ENCODE assay signal across 1 cellular context in the genomic region with DNA sequence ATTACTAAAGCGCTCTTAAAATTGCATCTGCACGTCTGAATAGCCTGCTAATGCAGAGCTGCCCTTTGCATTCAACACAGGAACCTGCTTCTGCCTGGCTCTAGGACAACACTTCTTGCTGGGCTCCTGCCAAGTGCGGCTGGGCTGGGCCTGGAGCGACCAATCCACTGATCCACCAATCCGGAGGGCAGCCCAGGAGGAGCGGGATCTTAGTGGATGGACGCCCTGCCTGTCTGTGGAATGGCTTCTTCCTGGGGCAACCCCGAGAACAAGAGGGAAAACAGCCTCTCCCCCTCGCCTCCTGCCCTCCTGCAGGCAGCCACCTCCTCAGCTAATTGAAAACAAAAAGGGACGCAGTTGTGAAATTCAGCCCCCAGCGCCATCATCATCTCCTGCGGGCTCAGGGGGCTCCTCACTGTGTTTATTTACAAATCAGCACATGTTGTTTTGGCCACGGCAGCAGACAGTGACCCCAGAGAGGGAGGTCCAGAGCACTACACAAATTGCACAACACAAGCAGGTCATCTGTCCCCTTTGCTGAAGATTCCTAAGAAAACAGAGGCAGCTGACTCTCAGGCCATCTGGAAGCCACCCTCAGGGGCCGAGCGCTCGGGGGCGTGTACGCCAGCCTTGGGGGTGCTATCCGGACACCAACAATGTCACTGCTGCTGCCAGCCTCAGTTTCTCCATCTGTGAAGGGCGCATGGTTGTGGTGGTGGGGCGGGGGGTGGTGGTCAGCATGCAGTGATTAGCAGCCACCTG.
A peak's percentile ranks its signal among the peaks of the same experiment; 100 is the strongest.
TF ChIP-seq lines count a peak whose summit lies in the region.

No MANE protein-coding gene starts in this region.

TF ChIP-seq in WTC11, 78 proteins besides CTCF, POLR2A, EP300 and RAD21 (continued from another document):
- TF ChIP-seq, protein P1, sequence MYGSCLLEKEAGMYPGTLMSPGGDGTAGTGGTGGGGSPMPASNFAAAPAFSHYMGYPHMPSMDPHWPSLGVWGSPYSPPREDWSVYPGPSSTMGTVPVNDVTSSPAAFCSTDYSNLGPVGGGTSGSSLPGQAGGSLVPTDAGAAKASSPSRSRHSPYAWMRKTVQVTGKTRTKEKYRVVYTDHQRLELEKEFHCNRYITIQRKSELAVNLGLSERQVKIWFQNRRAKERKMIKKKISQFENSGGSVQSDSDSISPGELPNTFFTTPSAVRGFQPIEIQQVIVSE (CRISPR knock-in tag; IDR thresholded peaks at IDR 0.05; ENCODE audit: borderline replicate concordance): no peak
- TF ChIP-seq FOXP1 (CRISPR knock-in tag; IDR thresholded peaks at IDR 0.05; ENCODE audit: borderline replicate concordance): 0 out of 2 replicates have a peak, but pooled peaks have one; percentile 42
- TF ChIP-seq NFATC4 (CRISPR knock-in tag; IDR thresholded peaks at IDR 0.05): no peak
- TF ChIP-seq, protein P2, sequence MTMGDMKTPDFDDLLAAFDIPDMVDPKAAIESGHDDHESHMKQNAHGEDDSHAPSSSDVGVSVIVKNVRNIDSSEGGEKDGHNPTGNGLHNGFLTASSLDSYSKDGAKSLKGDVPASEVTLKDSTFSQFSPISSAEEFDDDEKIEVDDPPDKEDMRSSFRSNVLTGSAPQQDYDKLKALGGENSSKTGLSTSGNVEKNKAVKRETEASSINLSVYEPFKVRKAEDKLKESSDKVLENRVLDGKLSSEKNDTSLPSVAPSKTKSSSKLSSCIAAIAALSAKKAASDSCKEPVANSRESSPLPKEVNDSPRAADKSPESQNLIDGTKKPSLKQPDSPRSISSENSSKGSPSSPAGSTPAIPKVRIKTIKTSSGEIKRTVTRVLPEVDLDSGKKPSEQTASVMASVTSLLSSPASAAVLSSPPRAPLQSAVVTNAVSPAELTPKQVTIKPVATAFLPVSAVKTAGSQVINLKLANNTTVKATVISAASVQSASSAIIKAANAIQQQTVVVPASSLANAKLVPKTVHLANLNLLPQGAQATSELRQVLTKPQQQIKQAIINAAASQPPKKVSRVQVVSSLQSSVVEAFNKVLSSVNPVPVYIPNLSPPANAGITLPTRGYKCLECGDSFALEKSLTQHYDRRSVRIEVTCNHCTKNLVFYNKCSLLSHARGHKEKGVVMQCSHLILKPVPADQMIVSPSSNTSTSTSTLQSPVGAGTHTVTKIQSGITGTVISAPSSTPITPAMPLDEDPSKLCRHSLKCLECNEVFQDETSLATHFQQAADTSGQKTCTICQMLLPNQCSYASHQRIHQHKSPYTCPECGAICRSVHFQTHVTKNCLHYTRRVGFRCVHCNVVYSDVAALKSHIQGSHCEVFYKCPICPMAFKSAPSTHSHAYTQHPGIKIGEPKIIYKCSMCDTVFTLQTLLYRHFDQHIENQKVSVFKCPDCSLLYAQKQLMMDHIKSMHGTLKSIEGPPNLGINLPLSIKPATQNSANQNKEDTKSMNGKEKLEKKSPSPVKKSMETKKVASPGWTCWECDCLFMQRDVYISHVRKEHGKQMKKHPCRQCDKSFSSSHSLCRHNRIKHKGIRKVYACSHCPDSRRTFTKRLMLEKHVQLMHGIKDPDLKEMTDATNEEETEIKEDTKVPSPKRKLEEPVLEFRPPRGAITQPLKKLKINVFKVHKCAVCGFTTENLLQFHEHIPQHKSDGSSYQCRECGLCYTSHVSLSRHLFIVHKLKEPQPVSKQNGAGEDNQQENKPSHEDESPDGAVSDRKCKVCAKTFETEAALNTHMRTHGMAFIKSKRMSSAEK (CRISPR knock-in tag; IDR thresholded peaks at IDR 0.05; ENCODE audit: borderline replicate concordance): no peak
- TF ChIP-seq, protein P3, sequence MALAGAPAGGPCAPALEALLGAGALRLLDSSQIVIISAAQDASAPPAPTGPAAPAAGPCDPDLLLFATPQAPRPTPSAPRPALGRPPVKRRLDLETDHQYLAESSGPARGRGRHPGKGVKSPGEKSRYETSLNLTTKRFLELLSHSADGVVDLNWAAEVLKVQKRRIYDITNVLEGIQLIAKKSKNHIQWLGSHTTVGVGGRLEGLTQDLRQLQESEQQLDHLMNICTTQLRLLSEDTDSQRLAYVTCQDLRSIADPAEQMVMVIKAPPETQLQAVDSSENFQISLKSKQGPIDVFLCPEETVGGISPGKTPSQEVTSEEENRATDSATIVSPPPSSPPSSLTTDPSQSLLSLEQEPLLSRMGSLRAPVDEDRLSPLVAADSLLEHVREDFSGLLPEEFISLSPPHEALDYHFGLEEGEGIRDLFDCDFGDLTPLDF (CRISPR knock-in tag; IDR thresholded peaks at IDR 0.05): no peak
- peak; percentile 96 for TF ChIP-seq NFYB (CRISPR knock-in tag; conservative IDR thresholded peaks at IDR 0.05; ENCODE audit: low read depth)
- no peak for TF ChIP-seq RELA (CRISPR knock-in tag; IDR thresholded peaks at IDR 0.05; ENCODE audit: borderline replicate concordance)
- TF ChIP-seq GTF2I (CRISPR knock-in tag; conservative IDR thresholded peaks at IDR 0.05): no peak
- no peak for TF ChIP-seq HMGA2 (CRISPR knock-in tag; IDR thresholded peaks at IDR 0.05)
- TF ChIP-seq, protein P4, sequence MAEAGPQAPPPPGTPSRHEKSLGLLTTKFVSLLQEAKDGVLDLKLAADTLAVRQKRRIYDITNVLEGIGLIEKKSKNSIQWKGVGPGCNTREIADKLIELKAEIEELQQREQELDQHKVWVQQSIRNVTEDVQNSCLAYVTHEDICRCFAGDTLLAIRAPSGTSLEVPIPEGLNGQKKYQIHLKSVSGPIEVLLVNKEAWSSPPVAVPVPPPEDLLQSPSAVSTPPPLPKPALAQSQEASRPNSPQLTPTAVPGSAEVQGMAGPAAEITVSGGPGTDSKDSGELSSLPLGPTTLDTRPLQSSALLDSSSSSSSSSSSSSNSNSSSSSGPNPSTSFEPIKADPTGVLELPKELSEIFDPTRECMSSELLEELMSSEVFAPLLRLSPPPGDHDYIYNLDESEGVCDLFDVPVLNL (CRISPR knock-in tag; IDR thresholded peaks at IDR 0.05; ENCODE audit: borderline replicate concordance, low read depth): no peak
- TF ChIP-seq ZNF416 (CRISPR knock-in tag; IDR thresholded peaks at IDR 0.05): no peak
- no peak for TF ChIP-seq ZBTB21 (CRISPR knock-in tag; IDR thresholded peaks at IDR 0.05; ENCODE audit: borderline replicate concordance)
- no peak for TF ChIP-seq TEAD4 (CRISPR knock-in tag; IDR thresholded peaks at IDR 0.05)
- no peak for TF ChIP-seq ZNF263 (CRISPR knock-in tag; IDR thresholded peaks at IDR 0.05; ENCODE audit: low read depth)
- no peak for TF ChIP-seq ATF1 (CRISPR knock-in tag; IDR thresholded peaks at IDR 0.05)
- TF ChIP-seq ESRRA (CRISPR knock-in tag; IDR thresholded peaks at IDR 0.05; ENCODE audit: borderline replicate concordance): no peak
- TF ChIP-seq FOXK1 (CRISPR knock-in tag; IDR thresholded peaks at IDR 0.05): peak; percentile 70
- no peak for TF ChIP-seq PRRX2 (CRISPR knock-in tag; IDR thresholded peaks at IDR 0.05)
